1 cellular context compared by ENCODE assay signal in the genomic region with DNA sequence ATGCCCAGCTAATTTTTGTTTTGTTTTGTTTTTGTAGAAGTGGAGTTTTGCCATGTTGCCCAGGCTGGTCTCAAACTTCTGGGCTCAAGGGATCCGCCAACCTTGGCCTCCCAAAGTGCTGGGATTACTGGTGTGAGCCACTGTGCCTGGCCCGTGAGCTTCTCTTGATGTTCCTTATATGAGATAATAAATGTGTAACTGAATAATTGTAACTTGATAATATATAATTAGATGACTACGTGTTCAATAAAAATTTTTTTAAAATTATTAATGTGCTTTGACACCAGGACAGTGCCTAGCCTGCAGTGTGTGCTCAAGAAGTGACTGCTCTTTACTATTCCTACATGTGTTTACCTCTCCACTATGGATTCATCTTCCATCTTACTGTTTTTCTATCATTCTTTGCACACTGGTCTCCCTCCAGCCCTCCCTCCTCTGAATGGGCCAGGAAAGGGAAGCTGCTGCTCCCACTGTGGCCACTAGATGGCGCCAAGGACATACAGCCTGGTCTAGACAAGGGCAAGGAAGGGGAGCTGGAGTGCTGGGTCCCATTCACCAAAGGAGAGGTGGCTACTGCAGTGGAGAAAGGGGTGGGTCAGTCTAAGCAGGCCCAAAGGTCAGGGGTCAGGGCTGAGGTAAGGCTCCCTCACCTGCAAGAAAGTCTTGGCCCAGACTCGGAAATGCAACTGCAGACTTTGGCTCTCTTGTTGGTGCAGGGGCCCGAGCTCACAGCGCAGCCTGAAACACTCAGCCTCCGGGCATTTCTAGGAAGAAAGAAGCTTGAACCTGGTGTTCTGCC.
TF ChIP-seq lines count a peak whose summit lies in the region.

No MANE protein-coding gene starts in this region.

TF ChIP-seq in SK-N-SH treated with all-trans-retinoic acid at 6 μM for 48 hours, 23 proteins besides CTCF, POLR2A, EP300 and RAD21 (continued from another document):
- TF ChIP-seq, protein P1, sequence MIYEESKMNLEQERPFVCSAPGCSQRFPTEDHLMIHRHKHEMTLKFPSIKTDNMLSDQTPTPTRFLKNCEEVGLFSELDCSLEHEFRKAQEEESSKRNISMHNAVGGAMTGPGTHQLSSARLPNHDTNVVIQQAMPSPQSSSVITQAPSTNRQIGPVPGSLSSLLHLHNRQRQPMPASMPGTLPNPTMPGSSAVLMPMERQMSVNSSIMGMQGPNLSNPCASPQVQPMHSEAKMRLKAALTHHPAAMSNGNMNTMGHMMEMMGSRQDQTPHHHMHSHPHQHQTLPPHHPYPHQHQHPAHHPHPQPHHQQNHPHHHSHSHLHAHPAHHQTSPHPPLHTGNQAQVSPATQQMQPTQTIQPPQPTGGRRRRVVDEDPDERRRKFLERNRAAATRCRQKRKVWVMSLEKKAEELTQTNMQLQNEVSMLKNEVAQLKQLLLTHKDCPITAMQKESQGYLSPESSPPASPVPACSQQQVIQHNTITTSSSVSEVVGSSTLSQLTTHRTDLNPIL (CRISPR knock-in tag; IDR thresholded peaks at IDR 0.05; ENCODE audit: low read depth), result no peak
- no peak for TF ChIP-seq ZC3H10 (CRISPR knock-in tag; IDR thresholded peaks at IDR 0.05)
- no peak for TF ChIP-seq ESRRG (CRISPR knock-in tag; IDR thresholded peaks at IDR 0.05)
- no peak for TF ChIP-seq POU6F1 (CRISPR knock-in tag; IDR thresholded peaks at IDR 0.05; ENCODE audit: borderline replicate concordance, low read depth)
- no peak for TF ChIP-seq TOX (CRISPR knock-in tag; IDR thresholded peaks at IDR 0.05; ENCODE audit: borderline replicate concordance)
- no peak for TF ChIP-seq ZNF565 (CRISPR knock-in tag; conservative IDR thresholded peaks at IDR 0.05; ENCODE audit: low read depth)
- TF ChIP-seq ZNF70 (CRISPR knock-in tag; IDR thresholded peaks at IDR 0.05), result no peak
- TF ChIP-seq TCF4 (CRISPR knock-in tag; IDR thresholded peaks at IDR 0.05; ENCODE audit: borderline replicate concordance), result no peak
- no peak for TF ChIP-seq ZFP3 (CRISPR knock-in tag; IDR thresholded peaks at IDR 0.05)
- no peak for TF ChIP-seq SNAI2 (CRISPR knock-in tag; IDR thresholded peaks at IDR 0.05)
- TF ChIP-seq ARNTL (CRISPR knock-in tag; IDR thresholded peaks at IDR 0.05; ENCODE audit: borderline replicate concordance, low read depth), result no peak
- no peak for TF ChIP-seq GLIS3 (CRISPR knock-in tag; IDR thresholded peaks at IDR 0.05)
- no peak for TF ChIP-seq PATZ1 (CRISPR knock-in tag; IDR thresholded peaks at IDR 0.05; ENCODE audit: borderline replicate concordance)
- TF ChIP-seq ISL1 (CRISPR knock-in tag; IDR thresholded peaks at IDR 0.05), result no peak
- TF ChIP-seq BACH2 (CRISPR knock-in tag; IDR thresholded peaks at IDR 0.05; ENCODE audit: borderline replicate concordance), result no peak
